1 cellular context compared by ENCODE assay signal in the genomic region with DNA sequence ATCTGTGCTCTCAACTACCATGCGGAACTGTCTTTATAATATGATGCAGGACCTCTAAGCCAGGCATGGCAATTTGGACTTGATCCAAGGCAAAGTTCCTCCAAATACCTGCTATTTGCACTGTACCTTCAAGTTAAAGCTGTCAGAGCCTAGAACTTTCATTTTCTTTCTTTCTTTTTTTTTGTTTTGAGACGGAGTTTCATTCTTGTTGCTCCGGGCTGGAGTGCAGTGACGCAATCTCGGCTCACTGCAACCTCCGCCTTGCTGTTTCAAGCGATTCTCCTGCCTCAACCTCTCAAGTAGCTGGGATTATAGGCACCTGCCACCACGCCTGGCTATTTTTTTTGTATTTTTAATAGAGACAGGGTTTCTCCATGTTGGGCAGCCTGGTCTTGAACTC.
TF ChIP-seq lines count a peak whose summit lies in the region.

No MANE protein-coding gene starts in this region.

TF ChIP-seq in K562, 482 proteins besides CTCF, POLR2A, EP300 and RAD21 (continued from another document):
- TF ChIP-seq, protein P1, sequence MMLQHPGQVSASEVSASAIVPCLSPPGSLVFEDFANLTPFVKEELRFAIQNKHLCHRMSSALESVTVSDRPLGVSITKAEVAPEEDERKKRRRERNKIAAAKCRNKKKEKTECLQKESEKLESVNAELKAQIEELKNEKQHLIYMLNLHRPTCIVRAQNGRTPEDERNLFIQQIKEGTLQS (IDR thresholded peaks at IDR 0.05), result peak; percentile 62
- TF ChIP-seq, protein P1 (CRISPR knock-in tag; conservative IDR thresholded peaks at IDR 0.05), result no peak
- TF ChIP-seq EP400 (IDR thresholded peaks at IDR 0.05), result no peak
- TF ChIP-seq ZNF507 (tag; conservative IDR thresholded peaks at IDR 0.05), result no peak
- TF ChIP-seq NR1H2 (CRISPR knock-in tag; IDR thresholded peaks at IDR 0.05), result no peak
- TF ChIP-seq FOXM1 (IDR thresholded peaks at IDR 0.05; ENCODE audit: low read depth), result no peak
- TF ChIP-seq FOXM1 (CRISPR knock-in tag; IDR thresholded peaks at IDR 0.05; ENCODE audit: low read depth), result no peak
- no peak for TF ChIP-seq TCF7 (IDR thresholded peaks at IDR 0.05; ENCODE audit: borderline replicate concordance)
- no peak for TF ChIP-seq RNF219 (CRISPR knock-in tag; IDR thresholded peaks at IDR 0.05)
- peak in 1 of 2 experiments; percentile 6; a peak in 1 of 4 replicates for TF ChIP-seq KDM1A (IDR thresholded peaks at IDR 0.05)
- TF ChIP-seq GATAD2B (IDR thresholded peaks at IDR 0.05; ENCODE audit: borderline replicate concordance), result no peak
- TF ChIP-seq CEBPB (tag; IDR thresholded peaks at IDR 0.05), result peak; percentile 79
- no peak for TF ChIP-seq FOXK2 (conservative IDR thresholded peaks at IDR 0.05 in 1 of 2, IDR thresholded peaks at IDR 0.05 in 1 of 2; ENCODE audit: low read depth in 2 of 2)
- TF ChIP-seq KAT8 (IDR thresholded peaks at IDR 0.05; ENCODE audit: low read depth), result no peak
- TF ChIP-seq CCNT2 (IDR thresholded peaks at IDR 0.05; ENCODE audit: borderline replicate concordance, extremely low read depth, insufficient read length, low read depth, low read length), result no peak
- no peak for TF ChIP-seq HDGF (IDR thresholded peaks at IDR 0.05)
- TF ChIP-seq, protein P2, sequence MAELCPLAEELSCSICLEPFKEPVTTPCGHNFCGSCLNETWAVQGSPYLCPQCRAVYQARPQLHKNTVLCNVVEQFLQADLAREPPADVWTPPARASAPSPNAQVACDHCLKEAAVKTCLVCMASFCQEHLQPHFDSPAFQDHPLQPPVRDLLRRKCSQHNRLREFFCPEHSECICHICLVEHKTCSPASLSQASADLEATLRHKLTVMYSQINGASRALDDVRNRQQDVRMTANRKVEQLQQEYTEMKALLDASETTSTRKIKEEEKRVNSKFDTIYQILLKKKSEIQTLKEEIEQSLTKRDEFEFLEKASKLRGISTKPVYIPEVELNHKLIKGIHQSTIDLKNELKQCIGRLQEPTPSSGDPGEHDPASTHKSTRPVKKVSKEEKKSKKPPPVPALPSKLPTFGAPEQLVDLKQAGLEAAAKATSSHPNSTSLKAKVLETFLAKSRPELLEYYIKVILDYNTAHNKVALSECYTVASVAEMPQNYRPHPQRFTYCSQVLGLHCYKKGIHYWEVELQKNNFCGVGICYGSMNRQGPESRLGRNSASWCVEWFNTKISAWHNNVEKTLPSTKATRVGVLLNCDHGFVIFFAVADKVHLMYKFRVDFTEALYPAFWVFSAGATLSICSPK (IDR thresholded peaks at IDR 0.05; ENCODE audit: borderline replicate concordance), result no peak
- no peak for TF ChIP-seq ESRRA (IDR thresholded peaks at IDR 0.05; ENCODE audit: borderline replicate concordance, low read depth)
- TF ChIP-seq, protein P3, sequence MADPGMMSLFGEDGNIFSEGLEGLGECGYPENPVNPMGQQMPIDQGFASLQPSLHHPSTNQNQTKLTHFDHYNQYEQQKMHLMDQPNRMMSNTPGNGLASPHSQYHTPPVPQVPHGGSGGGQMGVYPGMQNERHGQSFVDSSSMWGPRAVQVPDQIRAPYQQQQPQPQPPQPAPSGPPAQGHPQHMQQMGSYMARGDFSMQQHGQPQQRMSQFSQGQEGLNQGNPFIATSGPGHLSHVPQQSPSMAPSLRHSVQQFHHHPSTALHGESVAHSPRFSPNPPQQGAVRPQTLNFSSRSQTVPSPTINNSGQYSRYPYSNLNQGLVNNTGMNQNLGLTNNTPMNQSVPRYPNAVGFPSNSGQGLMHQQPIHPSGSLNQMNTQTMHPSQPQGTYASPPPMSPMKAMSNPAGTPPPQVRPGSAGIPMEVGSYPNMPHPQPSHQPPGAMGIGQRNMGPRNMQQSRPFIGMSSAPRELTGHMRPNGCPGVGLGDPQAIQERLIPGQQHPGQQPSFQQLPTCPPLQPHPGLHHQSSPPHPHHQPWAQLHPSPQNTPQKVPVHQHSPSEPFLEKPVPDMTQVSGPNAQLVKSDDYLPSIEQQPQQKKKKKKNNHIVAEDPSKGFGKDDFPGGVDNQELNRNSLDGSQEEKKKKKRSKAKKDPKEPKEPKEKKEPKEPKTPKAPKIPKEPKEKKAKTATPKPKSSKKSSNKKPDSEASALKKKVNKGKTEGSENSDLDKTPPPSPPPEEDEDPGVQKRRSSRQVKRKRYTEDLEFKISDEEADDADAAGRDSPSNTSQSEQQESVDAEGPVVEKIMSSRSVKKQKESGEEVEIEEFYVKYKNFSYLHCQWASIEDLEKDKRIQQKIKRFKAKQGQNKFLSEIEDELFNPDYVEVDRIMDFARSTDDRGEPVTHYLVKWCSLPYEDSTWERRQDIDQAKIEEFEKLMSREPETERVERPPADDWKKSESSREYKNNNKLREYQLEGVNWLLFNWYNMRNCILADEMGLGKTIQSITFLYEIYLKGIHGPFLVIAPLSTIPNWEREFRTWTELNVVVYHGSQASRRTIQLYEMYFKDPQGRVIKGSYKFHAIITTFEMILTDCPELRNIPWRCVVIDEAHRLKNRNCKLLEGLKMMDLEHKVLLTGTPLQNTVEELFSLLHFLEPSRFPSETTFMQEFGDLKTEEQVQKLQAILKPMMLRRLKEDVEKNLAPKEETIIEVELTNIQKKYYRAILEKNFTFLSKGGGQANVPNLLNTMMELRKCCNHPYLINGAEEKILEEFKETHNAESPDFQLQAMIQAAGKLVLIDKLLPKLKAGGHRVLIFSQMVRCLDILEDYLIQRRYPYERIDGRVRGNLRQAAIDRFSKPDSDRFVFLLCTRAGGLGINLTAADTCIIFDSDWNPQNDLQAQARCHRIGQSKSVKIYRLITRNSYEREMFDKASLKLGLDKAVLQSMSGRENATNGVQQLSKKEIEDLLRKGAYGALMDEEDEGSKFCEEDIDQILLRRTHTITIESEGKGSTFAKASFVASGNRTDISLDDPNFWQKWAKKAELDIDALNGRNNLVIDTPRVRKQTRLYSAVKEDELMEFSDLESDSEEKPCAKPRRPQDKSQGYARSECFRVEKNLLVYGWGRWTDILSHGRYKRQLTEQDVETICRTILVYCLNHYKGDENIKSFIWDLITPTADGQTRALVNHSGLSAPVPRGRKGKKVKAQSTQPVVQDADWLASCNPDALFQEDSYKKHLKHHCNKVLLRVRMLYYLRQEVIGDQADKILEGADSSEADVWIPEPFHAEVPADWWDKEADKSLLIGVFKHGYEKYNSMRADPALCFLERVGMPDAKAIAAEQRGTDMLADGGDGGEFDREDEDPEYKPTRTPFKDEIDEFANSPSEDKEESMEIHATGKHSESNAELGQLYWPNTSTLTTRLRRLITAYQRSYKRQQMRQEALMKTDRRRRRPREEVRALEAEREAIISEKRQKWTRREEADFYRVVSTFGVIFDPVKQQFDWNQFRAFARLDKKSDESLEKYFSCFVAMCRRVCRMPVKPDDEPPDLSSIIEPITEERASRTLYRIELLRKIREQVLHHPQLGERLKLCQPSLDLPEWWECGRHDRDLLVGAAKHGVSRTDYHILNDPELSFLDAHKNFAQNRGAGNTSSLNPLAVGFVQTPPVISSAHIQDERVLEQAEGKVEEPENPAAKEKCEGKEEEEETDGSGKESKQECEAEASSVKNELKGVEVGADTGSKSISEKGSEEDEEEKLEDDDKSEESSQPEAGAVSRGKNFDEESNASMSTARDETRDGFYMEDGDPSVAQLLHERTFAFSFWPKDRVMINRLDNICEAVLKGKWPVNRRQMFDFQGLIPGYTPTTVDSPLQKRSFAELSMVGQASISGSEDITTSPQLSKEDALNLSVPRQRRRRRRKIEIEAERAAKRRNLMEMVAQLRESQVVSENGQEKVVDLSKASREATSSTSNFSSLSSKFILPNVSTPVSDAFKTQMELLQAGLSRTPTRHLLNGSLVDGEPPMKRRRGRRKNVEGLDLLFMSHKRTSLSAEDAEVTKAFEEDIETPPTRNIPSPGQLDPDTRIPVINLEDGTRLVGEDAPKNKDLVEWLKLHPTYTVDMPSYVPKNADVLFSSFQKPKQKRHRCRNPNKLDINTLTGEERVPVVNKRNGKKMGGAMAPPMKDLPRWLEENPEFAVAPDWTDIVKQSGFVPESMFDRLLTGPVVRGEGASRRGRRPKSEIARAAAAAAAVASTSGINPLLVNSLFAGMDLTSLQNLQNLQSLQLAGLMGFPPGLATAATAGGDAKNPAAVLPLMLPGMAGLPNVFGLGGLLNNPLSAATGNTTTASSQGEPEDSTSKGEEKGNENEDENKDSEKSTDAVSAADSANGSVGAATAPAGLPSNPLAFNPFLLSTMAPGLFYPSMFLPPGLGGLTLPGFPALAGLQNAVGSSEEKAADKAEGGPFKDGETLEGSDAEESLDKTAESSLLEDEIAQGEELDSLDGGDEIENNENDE (IDR thresholded peaks at IDR 0.05; ENCODE audit: low read depth, low read length), result no peak
- no peak for TF ChIP-seq CEBPG (CRISPR knock-in tag; IDR thresholded peaks at IDR 0.05)
- TF ChIP-seq CEBPG (tag; conservative IDR thresholded peaks at IDR 0.05 in 1 of 2, IDR thresholded peaks at IDR 0.05 in 1 of 2), result peak in 1 of 2 experiments; percentile 62; a peak in 2 of 4 replicates
